Comparison of ENCODE assay signal across 10 cellular contexts in genomic region chr10:60384708-60385398, GRCh38. TPM values are rescaled to one million over a fixed set of nuclear protein-coding genes. Genes with fewer than 3 reads are reported as not detected.
DNase-seq lines count a peak whose midpoint lies in the region; ATAC-seq and TF ChIP-seq lines count a peak whose summit lies in the region.
"Had no signal": no experiment of that assay in that cellular context is flagged by ENCODE, and none has a peak within 500 bp of the region (broad histone marks: within the 10 kb centered on the region; RNA-seq: fewer than 3 reads in every experiment).

No MANE protein-coding gene starts in this region.

- ATAC-seq in activated T-cell treated with anti-CD3 and anti-CD28 coated beads, Interleukin-2, amount 50 U/mL, for 4 hours: no peak
- ATAC-seq: WTC11 had no signal

- H3K27me3 Mint-ChIP-seq in activated T-cell treated with anti-CD3 and anti-CD28 coated beads, Interleukin-2, amount 50 U/mL, for 4 hours (ENCODE audit: low read depth): no peaks in the 10 kb centered on the region
- H3K27me3 Mint-ChIP-seq: memory B cell had no signal

- no peaks in the 10 kb centered on the region for H3K36me3 Mint-ChIP-seq in activated T-cell treated with anti-CD3 and anti-CD28 coated beads, Interleukin-2, amount 50 U/mL, for 4 hours (ENCODE audit: insufficient read depth)
- H3K36me3 Mint-ChIP-seq: WTC11 had no signal

- POLR2A ChIA-PET in RWPE1 (lab: Yijun Ruan, JAX; ENCODE audit: low non-redundant PET): no interaction called here

- CTCF ChIA-PET in RWPE1 (lab: Yijun Ruan, JAX): no interaction called here

- DNase-seq in GM04503 (ENCODE audit: low read depth) (peak; percentile 98), RWPE1 (ENCODE audit: low spot score) (peak; percentile 88), fibroblast of mammary gland (ENCODE audit: low read depth) (peak; percentile 97), retinal pigment epithelial cell (ENCODE audit: low read depth) (peak; percentile 86), AML-193 (lab: John Stamatoyannopoulos, UW) (no peak), SHP77 treated with DMSO at 0.1 percent for 48 hours (lab: John Stamatoyannopoulos, UW) (no peak), NCI-H1694 treated with DMSO at 0.1 percent for 48 hours (lab: John Stamatoyannopoulos, UW) (no peak)
- no peak for DNase-seq in activated T-cell treated with anti-CD3 and anti-CD28 coated beads, Interleukin-2, amount 50 U/mL, for 4 hours

- H3K4me1 Mint-ChIP-seq in activated T-cell treated with anti-CD3 and anti-CD28 coated beads, Interleukin-2, amount 50 U/mL, for 4 hours (ENCODE audit: low read depth): peaks cover 7% of the 10 kb centered on the region

- no peak overlapping the region for H3K4me3 ChIP-seq in fibroblast of mammary gland (ENCODE audit: control insufficient read depth, low read depth, low read length)
- no peak overlapping the region for H3K4me3 ChIP-seq in retinal pigment epithelial cell (ENCODE audit: low read length)

- H3K9me3 Mint-ChIP-seq in activated T-cell treated with anti-CD3 and anti-CD28 coated beads, Interleukin-2, amount 50 U/mL, for 4 hours: no peaks in the 10 kb centered on the region
- H3K9me3 Mint-ChIP-seq: memory B cell, WTC11 had no signal

- no peak overlapping the region for H3K4me3 Mint-ChIP-seq in activated T-cell treated with anti-CD3 and anti-CD28 coated beads, Interleukin-2, amount 50 U/mL, for 4 hours
- H3K4me3 Mint-ChIP-seq: memory B cell, WTC11 had no signal

- TF ChIP-seq CTCF in RWPE1 (conservative IDR thresholded peaks at IDR 0.05; ENCODE audit: low read depth) (no peak), fibroblast of mammary gland (conservative IDR thresholded peaks at IDR 0.05; ENCODE audit: control insufficient read depth, insufficient read depth, low read depth, low read length) (no peak), retinal pigment epithelial cell (conservative IDR thresholded peaks at IDR 0.05; ENCODE audit: low read depth, low read length) (no peak)

- H3K27ac ChIP-seq in RWPE1: peak overlapping the region; percentile 78

RNA-seq across cellular contexts. Expression of gene ANK3, which starts 4.8 kb away (rescaled TPM):
- 10 to 100 TPM; 21.4 to 41.1 (median 30.5) TPM for total RNA-seq in activated T-cell treated with anti-CD3 and anti-CD28 coated beads, Interleukin-2, amount 50 U/mL, for 4 hours

Comparison
In these comparisons a context has a peak if more than half of its experiments do, and no peak if none do; other contexts are left out.
1. DNase-seq: peak in GM04503 (single experiment), RWPE1 (single experiment), fibroblast of mammary gland (single experiment) and retinal pigment epithelial cell (single experiment); none in AML-193 (0 of 2), SHP77 treated with DMSO at 0.1 percent for 48 hours (single experiment), NCI-H1694 treated with DMSO at 0.1 percent for 48 hours (single experiment) and activated T-cell treated with anti-CD3 and anti-CD28 coated beads, Interleukin-2, amount 50 U/mL, for 4 hours (single experiment).